In the genomic region with DNA sequence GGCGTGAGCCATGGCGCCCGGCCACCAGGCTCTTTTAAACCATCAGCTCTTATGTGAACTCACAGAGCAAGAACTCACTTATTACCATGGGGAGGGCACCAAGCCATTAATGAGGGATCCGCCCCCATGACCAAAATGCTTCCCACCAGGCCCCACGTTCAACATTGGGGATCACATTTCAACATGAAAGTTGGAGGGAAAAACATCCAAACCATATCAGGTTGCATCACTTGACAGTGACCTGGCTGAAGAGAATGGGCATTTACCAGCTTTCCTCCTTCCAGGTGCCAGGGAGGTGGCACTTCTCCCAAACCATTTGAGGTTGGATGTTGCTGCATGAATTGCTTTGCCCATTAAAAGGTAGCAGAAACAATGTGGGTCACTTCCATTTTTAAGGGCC, we compare ENCODE assay signal across 31 cellular contexts.
"Had no signal": no experiment of that assay in that cellular context is flagged by ENCODE, and none has a peak within 500 bp of the region (broad histone marks: within the 10 kb centered on the region; RNA-seq: fewer than 3 reads in every experiment).

No MANE protein-coding gene starts in this region.

- H3K36me3 Mint-ChIP-seq: activated naive CD8-positive, alpha-beta T cell; naive thymus-derived CD4-positive, alpha-beta T cell; stimulated activated naive B cell treated with anti-CD40 and anti-IgM and Interleukin-4, amounts not matched to agents 10 μg/mL and 1 μg/mL and 100 μg/mL, for 72 hours had no signal

- H3K27ac Mint-ChIP-seq: activated CD4-positive, alpha-beta T cell treated with anti-CD3 and anti-CD28 coated beads for 36 hours; activated naive CD8-positive, alpha-beta T cell; activated T-cell treated with anti-CD3 and anti-CD28 coated beads, Interleukin-2, amount 50 U/mL, for 72 hours; naive thymus-derived CD4-positive, alpha-beta T cell; stimulated activated naive B cell treated with anti-CD40 and anti-IgM and Interleukin-4, amounts not matched to agents 10 μg/mL and 1 μg/mL and 100 μg/mL, for 72 hours; T-helper 2 cell treated with Interferon-gamma antibody and Interleukin-4, amounts not matched to agents 5 μg/mL and 100 μg/mL, for 36 hours had no signal

- H3K27me3 ChIP-seq: adrenal gland, body of pancreas, cardiac muscle cell, colonic mucosa, gastrocnemius medialis, pancreas, right atrium auricular region, stomach, thyroid gland, upper lobe of left lung had no signal

- H3K4me1 Mint-ChIP-seq: activated CD4-positive, alpha-beta T cell treated with anti-CD3 and anti-CD28 coated beads for 36 hours; naive thymus-derived CD4-positive, alpha-beta T cell had no signal

- H3K27ac ChIP-seq: adrenal gland, body of pancreas, cardiac muscle cell, colonic mucosa, gastrocnemius medialis, left ventricle myocardium inferior, pancreas, psoas muscle, right atrium auricular region, stomach, thyroid gland, upper lobe of left lung had no signal

- H3K36me3 ChIP-seq: adrenal gland, cardiac muscle cell, colonic mucosa, gastrocnemius medialis, left ventricle myocardium inferior, pancreas, right atrium auricular region, stomach, thyroid gland, upper lobe of left lung had no signal

- H3K4me1 ChIP-seq: body of pancreas, colonic mucosa, gastrocnemius medialis, left ventricle myocardium inferior, pancreas, psoas muscle, right atrium auricular region, thyroid gland, upper lobe of left lung had no signal

- H3K4me3 Mint-ChIP-seq: activated CD4-positive, alpha-beta T cell treated with anti-CD3 and anti-CD28 coated beads for 36 hours; activated naive CD8-positive, alpha-beta T cell; activated T-cell treated with anti-CD3 and anti-CD28 coated beads, Interleukin-2, amount 50 U/mL, for 72 hours; naive thymus-derived CD4-positive, alpha-beta T cell; neural crest cell; stimulated activated naive B cell treated with anti-CD40 and anti-IgM and Interleukin-4, amounts not matched to agents 10 μg/mL and 1 μg/mL and 100 μg/mL, for 72 hours; T-helper 2 cell treated with Interferon-gamma antibody and Interleukin-4, amounts not matched to agents 5 μg/mL and 100 μg/mL, for 36 hours had no signal

- ATAC-seq: activated CD4-positive, alpha-beta T cell treated with anti-CD3 and anti-CD28 coated beads for 36 hours; activated T-cell treated with anti-CD3 and anti-CD28 coated beads, Interleukin-2, amount 50 U/mL, for 72 hours; body of pancreas; gastrocnemius medialis; naive thymus-derived CD4-positive, alpha-beta T cell; pancreas; psoas muscle; stimulated activated naive B cell treated with anti-CD40 and anti-IgM and Interleukin-4, amounts not matched to agents 10 μg/mL and 1 μg/mL and 100 μg/mL, for 72 hours had no signal

- H3K27me3 Mint-ChIP-seq: activated naive CD8-positive, alpha-beta T cell; stimulated activated naive B cell treated with anti-CD40 and anti-IgM and Interleukin-4, amounts not matched to agents 10 μg/mL and 1 μg/mL and 100 μg/mL, for 72 hours had no signal

- H3K9me3 Mint-ChIP-seq: activated T-cell treated with anti-CD3 and anti-CD28 coated beads, Interleukin-2, amount 50 U/mL, for 72 hours; neural crest cell; stimulated activated naive B cell treated with anti-CD40 and anti-IgM and Interleukin-4, amounts not matched to agents 10 μg/mL and 1 μg/mL and 100 μg/mL, for 72 hours; T-helper 2 cell treated with Interferon-gamma antibody and Interleukin-4, amounts not matched to agents 5 μg/mL and 100 μg/mL, for 36 hours had no signal

- DNase-seq: activated CD4-positive, alpha-beta T cell treated with anti-CD3 and anti-CD28 coated beads for 36 hours; activated CD4-positive, CD25-positive, alpha-beta regulatory T cell; activated effector memory CD4-positive, alpha-beta T cell treated with Interleukin-2 at 50 U/mL for 16 hours; activated naive CD4-positive, alpha-beta T cell treated with Interleukin-2 at 50 U/mL for 16 hours; activated T-cell treated with anti-CD3 and anti-CD28 coated beads for 4 hours; activated T-cell treated with anti-CD3 and anti-CD28 coated beads, Interleukin-2, amount 50 U/mL, for 72 hours; aorta; body of pancreas; cerebellar nuclear complex; colonic mucosa; effector CD8-positive, alpha-beta T cell; gastrocnemius medialis; glutamatergic neuron; left ventricle myocardium inferior; midbrain; naive thymus-derived CD4-positive, alpha-beta T cell; nucleus accumbens; pancreas; psoas muscle; stimulated activated CD4-positive, alpha-beta T cell treated with anti-CD3 and anti-CD28 coated beads, Interleukin-15, amount 100 ng/mL, for 24 hours; stimulated activated CD4-positive, alpha-beta T cell treated with anti-CD3 and anti-CD28 coated beads, Interleukin-2, amount 100 ng/mL, for 24 hours; stimulated activated naive B cell treated with anti-CD40 and anti-IgM and Interleukin-4, amounts not matched to agents 10 μg/mL and 1 μg/mL and 100 μg/mL, for 72 hours; stomach; thyroid gland; upper lobe of left lung had no signal

- H3K9me3 ChIP-seq: adrenal gland, body of pancreas, colonic mucosa, gastrocnemius medialis, left ventricle myocardium inferior, pancreas, psoas muscle, right atrium auricular region, stomach, thyroid gland, upper lobe of left lung had no signal

- H3K4me3 ChIP-seq: adrenal gland, body of pancreas, cardiac muscle cell, colonic mucosa, gastrocnemius medialis, left ventricle myocardium inferior, pancreas, psoas muscle, right atrium auricular region, stomach, thyroid gland, upper lobe of left lung had no signal
